23 cellular contexts compared by ENCODE assay signal in genomic region chr4:78599147-78599546, GRCh38.
"Had no signal": no experiment of that assay in that cellular context is flagged by ENCODE, and none has a peak within 500 bp of the region (broad histone marks: within the 10 kb centered on the region; RNA-seq: fewer than 3 reads in every experiment).

No MANE protein-coding gene starts in this region.

- H3K9me3 ChIP-seq: SK-N-SH had no signal

- DNase-seq: Kasumi-1, MM.1S, NCI-H1092, NCI-H1105 treated with DMSO at 0.1 percent for 48 hours, NCI-H1417 treated with DMSO at 0.1 percent for 48 hours, NCI-H146, NCI-H1694 treated with DMSO at 0.1 percent for 48 hours, NCI-H1930, NCI-H2081, NCI-H2107, NCI-H2227 treated with DMSO at 0.1 percent for 48 hours, NCI-H524, NCI-H526 treated with DMSO at 0.1 percent for 48 hours, NCI-H748 treated with DMSO at 0.1 percent for 48 hours, Right ventricle myocardium superior, RPMI8226, SIG-M5, SW 1271 had no signal

- FAIRE-seq: HTR-8/SVneo, RCC 7860 had no signal

- H3K27ac ChIP-seq: HL-60, KMS-11 had no signal

- H3K4me2 ChIP-seq: KMS-11, SK-N-SH had no signal

- H3K9ac ChIP-seq: KMS-11, SK-N-SH had no signal
